Comparison of ENCODE assay signal across 8 cellular contexts in genomic region chr16:66844342-66845079, GRCh38. TPM values are rescaled to one million over a fixed set of nuclear protein-coding genes. Genes with fewer than 3 reads are reported as not detected.
DNase-seq lines count a peak whose midpoint lies in the region; ATAC-seq and TF ChIP-seq lines count a peak whose summit lies in the region.

Gene CA7 (plus strand): TSS chr16:66844414. CDS start chr16:66844488, 74 bp downstream.

- no peak within 1 kb of the TSS for H3K27ac ChIP-seq in RWPE2 (ENCODE audit: poor library complexity, severe bottlenecking)
- no peak within 1 kb of the TSS for H3K27ac ChIP-seq in neural cell (ENCODE audit: low read length)

- H3K4me2 ChIP-seq in neural cell (ENCODE audit: low read length), result no peak within 1 kb of the TSS

- H3K4me3 ChIP-seq in BE2C (ENCODE audit: low read depth, low read length) (peak within 1 kb of the TSS; percentile 29), RWPE2 (ENCODE audit: severe bottlenecking) (peak within 1 kb of the TSS; percentile 10), fibroblast of mammary gland (ENCODE audit: control insufficient read depth, low read depth, low read length) (peak within 1 kb of the TSS; percentile 13), neural cell (ENCODE audit: low read length) (peak within 1 kb of the TSS; percentile 69)

- TF ChIP-seq EP300 in neural cell (conservative IDR thresholded peaks at IDR 0.05; ENCODE audit: poor library complexity, severe bottlenecking), result no peak

- no peaks in the 10 kb centered on the region for H3K36me3 ChIP-seq in BE2C
- H3K36me3 ChIP-seq in RWPE2 (ENCODE audit: low read depth), result no peaks in the 10 kb centered on the region
- H3K36me3 ChIP-seq in neural cell (ENCODE audit: insufficient read depth, low read length), result no peaks in the 10 kb centered on the region

- H3K9me2 ChIP-seq in neural cell (ENCODE audit: insufficient read depth, low read length), result no peaks in the 10 kb centered on the region

- H3K79me2 ChIP-seq in neural cell (replicated peaks; ENCODE audit: insufficient read depth, low read length), result no peaks in the 10 kb centered on the region

- no peak within 1 kb of the TSS for H2AFZ ChIP-seq in neural cell (ENCODE audit: low read depth, low read length)

- DNase-seq in BE2C (no peak), RWPE2 (ENCODE audit: low spot score) (peak; percentile 49), fibroblast of mammary gland (ENCODE audit: low read depth) (no peak), GOT3 (lab: John Stamatoyannopoulos, UW) (no peak), EL (no peak)

- no peaks in the 10 kb centered on the region for H4K20me1 ChIP-seq in neural cell (ENCODE audit: insufficient read depth)

- H3K9me3 ChIP-seq in BE2C, result no peaks in the 10 kb centered on the region
- H3K9me3 ChIP-seq in RWPE2 (ENCODE audit: severe bottlenecking), result no peaks in the 10 kb centered on the region
- no peaks in the 10 kb centered on the region for H3K9me3 ChIP-seq in neural cell (ENCODE audit: low read length)

- peak; percentile 17; the same call in 2 of the 3 replicates for ATAC-seq in RWPE2 (ENCODE audit: low read depth)
- ATAC-seq in HG03139 (IDR thresholded peaks at IDR 0.05; ENCODE audit: unreplicated experiment), result no peak
- no peak for ATAC-seq in GM18907 (IDR thresholded peaks at IDR 0.05; ENCODE audit: unreplicated experiment)

- peaks cover 4% of the 10 kb centered on the region for H3K4me1 ChIP-seq in BE2C
- H3K4me1 ChIP-seq in RWPE2 (ENCODE audit: insufficient read depth, poor library complexity, severe bottlenecking), result no peaks in the 10 kb centered on the region

- TF ChIP-seq RAD21 in neural cell (conservative IDR thresholded peaks at IDR 0.05), result no peak

- peaks cover 31% of the 10 kb centered on the region for H3K27me3 ChIP-seq in BE2C
- H3K27me3 ChIP-seq in RWPE2 (ENCODE audit: insufficient read depth, poor library complexity, severe bottlenecking), result peaks cover 30% of the 10 kb centered on the region
- peaks cover 47% of the 10 kb centered on the region for H3K27me3 ChIP-seq in neural cell (ENCODE audit: insufficient read depth, low read depth, low read length)

- no peaks in the 10 kb centered on the region for H3F3A ChIP-seq in neural cell (ENCODE audit: insufficient read depth, low read length, poor library complexity, severe bottlenecking)

- no peak for TF ChIP-seq CTCF in BE2C (IDR thresholded peaks at IDR 0.05; ENCODE audit: low read depth, low read length)
- no peak for TF ChIP-seq CTCF in RWPE2 (IDR thresholded peaks at IDR 0.05; ENCODE audit: poor library complexity, severe bottlenecking)
- TF ChIP-seq CTCF in fibroblast of mammary gland (conservative IDR thresholded peaks at IDR 0.05; ENCODE audit: control insufficient read depth, insufficient read depth, low read depth, low read length), result no peak
- no peak for TF ChIP-seq CTCF in neural cell (IDR thresholded peaks at IDR 0.05; ENCODE audit: poor library complexity, severe bottlenecking)

- peak within 1 kb of the TSS; percentile 38 for H3K9ac ChIP-seq in neural cell (ENCODE audit: low read length)

TF ChIP-seq in neural cell, 6 proteins besides CTCF, POLR2A, EP300 and RAD21:
- TF ChIP-seq TAF1 (IDR thresholded peaks at IDR 0.05; ENCODE audit: low read depth) (no peak), EZH2 (IDR thresholded peaks at IDR 0.05; ENCODE audit: borderline replicate concordance, insufficient read depth, low read length, poor library complexity, severe bottlenecking) (no peak), POLR2AphosphoS5 (IDR thresholded peaks at IDR 0.05) (no peak), REST (IDR thresholded peaks at IDR 0.05; ENCODE audit: borderline replicate concordance) (no peak), SMC3 (conservative IDR thresholded peaks at IDR 0.05; ENCODE audit: poor library complexity) (no peak), MXI1 (conservative IDR thresholded peaks at IDR 0.05; ENCODE audit: poor library complexity, severe bottlenecking) (no peak)

RNA-seq across cellular contexts. Expression of gene CA7, which starts in this region (rescaled TPM):
- not detected for polyA plus RNA-seq in BE2C (2012; ENCODE audit: insufficient read depth, insufficient read length, low read depth)
- polyA plus RNA-seq in neural cell, result not detected in 2 replicates
- not detected in 2 replicates for polyA minus RNA-seq in neural cell

Comparison
In these comparisons a context has a peak if more than half of its experiments do, and no peak if none do; other contexts are left out.
1. H3K4me3 ChIP-seq: peak in every context shown above with its lines; median percentile 69 in neural cell; 29 in BE2C; 13 in fibroblast of mammary gland; 10 in RWPE2.